16 cellular contexts compared by ENCODE assay signal in the genomic region with DNA sequence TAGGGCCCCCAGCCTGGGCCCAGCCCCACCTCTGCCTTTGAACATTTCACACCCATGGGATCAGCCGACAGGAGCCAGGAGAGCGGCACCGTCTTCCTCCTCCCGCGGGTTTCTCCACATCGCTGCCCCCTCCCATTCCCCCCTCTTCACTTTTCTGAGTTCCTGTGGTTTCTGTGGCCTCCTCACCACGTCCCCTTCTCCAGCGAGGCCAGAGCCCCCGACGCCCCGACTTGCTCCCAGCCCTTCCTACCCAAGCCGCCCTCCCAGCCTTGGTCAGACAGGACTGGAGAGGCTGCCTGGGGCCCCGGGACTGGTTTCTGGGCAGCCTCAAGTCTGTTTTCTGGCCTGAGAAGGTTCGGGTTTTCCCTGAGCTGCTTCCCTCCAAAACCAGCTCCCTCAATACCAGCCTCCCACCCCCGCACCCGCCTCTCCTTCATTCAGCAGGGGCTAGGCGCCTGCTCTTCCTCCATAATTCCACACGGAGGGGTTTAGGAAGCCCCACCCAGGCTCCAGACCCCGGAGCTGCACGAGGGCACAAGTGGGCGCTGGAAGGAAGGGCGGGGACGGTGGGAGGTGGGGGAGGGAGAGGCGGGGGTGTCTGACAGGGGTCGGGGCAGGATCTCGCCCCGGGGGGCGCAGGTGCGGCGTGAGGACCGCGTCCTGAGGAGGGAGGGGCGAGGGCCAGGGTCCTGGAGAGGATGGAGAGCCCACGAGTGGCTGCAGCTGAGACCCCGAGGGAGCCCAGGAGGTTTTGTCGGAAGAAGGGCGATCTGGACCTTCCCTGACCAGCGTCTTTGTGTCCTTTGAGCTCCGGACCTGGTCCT. TPM values are rescaled to one million over a fixed set of nuclear protein-coding genes. Genes with fewer than 3 reads are reported as not detected.
DNase-seq lines count a peak whose midpoint lies in the region; ATAC-seq and TF ChIP-seq lines count a peak whose summit lies in the region.
"Had no signal": no experiment of that assay in that cellular context is flagged by ENCODE, and none has a peak within 500 bp of the region (broad histone marks: within the 10 kb centered on the region; RNA-seq: fewer than 3 reads in every experiment).

No MANE protein-coding gene starts in this region.

- POLR2A ChIA-PET in CD4-positive, alpha-beta T cell (lab: Charles Lee), result interaction anchor here (0.8 kb wide), 1 partner anchor 20 kb away, joined by 6 read pairs; no protein-coding TSS in a partner anchor

- H3K27me3 ChIP-seq in HUES6 (ENCODE audit: control insufficient read depth, insufficient read depth, low read length) (peaks cover 22% of the 10 kb centered on the region), ectodermal cell (ENCODE audit: control insufficient read depth, insufficient read depth, low read length, poor library complexity, severe bottlenecking) (peaks cover 11% of the 10 kb centered on the region)
- peaks cover 7% of the 10 kb centered on the region for H3K27me3 ChIP-seq in CD4-positive, alpha-beta T cell (ENCODE audit: control insufficient read depth, insufficient read depth, low read length)
- H3K27me3 ChIP-seq: BE2C had no signal

- H3K27ac Mint-ChIP-seq in nephron progenitor cell, result no peak overlapping the region
- no peak overlapping the region for H3K27ac Mint-ChIP-seq in CD4-positive, alpha-beta T cell
- H3K27ac Mint-ChIP-seq: mesothelial cell of epicardium had no signal

- H3K4me3 ChIP-seq in HUES6 (ENCODE audit: low read depth, low read length) (peak overlapping the region; percentile 60), ectodermal cell (ENCODE audit: insufficient read depth, low read depth, low read length) (peak overlapping the region; percentile 13)

- peaks cover 14% of the 10 kb centered on the region for H3K27me3 Mint-ChIP-seq in nephron progenitor cell (ENCODE audit: low read depth, poor library complexity)
- peaks cover 35% of the 10 kb centered on the region for H3K27me3 Mint-ChIP-seq in CD4-positive, alpha-beta T cell

- intact Hi-C loops in CD4-positive, alpha-beta T cell (cut with DNase I, micrococcal nuclease), result loop anchor here (1.0 to 5.0 kb wide), 7 partner anchors 18 to 236 kb away; no protein-coding TSS in a partner anchor

- no peaks in the 10 kb centered on the region for H3K36me3 ChIP-seq in HUES6 (ENCODE audit: control insufficient read depth, insufficient read depth, low read length)
- H3K36me3 ChIP-seq in ectodermal cell (ENCODE audit: control insufficient read depth, insufficient read depth, low read length), result no peaks in the 10 kb centered on the region
- H3K36me3 ChIP-seq: BE2C had no signal

- no peaks in the 10 kb centered on the region for H3K36me3 Mint-ChIP-seq in nephron progenitor cell (ENCODE audit: low read depth)
- no peaks in the 10 kb centered on the region for H3K36me3 Mint-ChIP-seq in CD4-positive, alpha-beta T cell (ENCODE audit: low read depth)
- H3K36me3 Mint-ChIP-seq: mesothelial cell of epicardium, T-cell had no signal

- H3K9me3 ChIP-seq in HUES6 (ENCODE audit: control insufficient read depth, insufficient read depth, low read depth, low read length) (no peaks in the 10 kb centered on the region), ectodermal cell (ENCODE audit: control insufficient read depth, low read length) (no peaks in the 10 kb centered on the region)
- no peaks in the 10 kb centered on the region for H3K9me3 ChIP-seq in CD4-positive, alpha-beta T cell (ENCODE audit: control insufficient read depth, low read length)
- H3K9me3 ChIP-seq: BE2C had no signal

- WGBS in ectodermal cell, 2 experiments, result 21 to 23% methylated on average over 39 of the region's 39 CpGs

- DNase-seq in CD1c-positive myeloid dendritic cell (ENCODE audit: extremely low spot score), result peak; percentile 53
- DNase-seq in nephron progenitor cell, result peak; percentile 13
- DNase-seq in NCI-H748 (lab: John Stamatoyannopoulos, UW; ENCODE audit: unreplicated experiment), result no peak
- DNase-seq in CD4-positive, alpha-beta T cell, result no peak
- DNase-seq in SKM-1 (lab: John Stamatoyannopoulos, UW; ENCODE audit: unreplicated experiment), result no peak
- no peak for DNase-seq in stimulated activated naive CD4-positive, alpha-beta T cell treated with Interleukin-2 at 50 U/mL for 16 hours (lab: John Stamatoyannopoulos, UW)
- DNase-seq: NCI-H1092 treated with DMSO at 0.1 percent for 48 hours had no signal

- H3K27ac ChIP-seq in HUES6 (ENCODE audit: low read depth, low read length) (no peak overlapping the region), ectodermal cell (ENCODE audit: insufficient read depth, low read depth, low read length, poor library complexity, severe bottlenecking) (no peak overlapping the region)
- no peak overlapping the region for H3K27ac ChIP-seq in CD4-positive, alpha-beta T cell (ENCODE audit: low read depth, low read length)

- peaks cover 7% of the 10 kb centered on the region; the same call in 1 of the 2 replicates for H3K4me1 ChIP-seq in HUES6 (ENCODE audit: control insufficient read depth, insufficient read depth, low read length)
- H3K4me1 ChIP-seq in ectodermal cell (ENCODE audit: control insufficient read depth, insufficient read depth, low read length), result no peaks in the 10 kb centered on the region
- H3K4me1 ChIP-seq: BE2C had no signal

- CTCF ChIA-PET in CD4-positive, alpha-beta T cell (lab: Charles Lee), result interaction anchor here (0.6 to 1.6 kb wide), 10 partner anchors 13 to 92 kb away, joined by 3 to 8 read pairs (median 4); a partner anchor contains a TSS

- H3K4me1 Mint-ChIP-seq in nephron progenitor cell, result no peaks in the 10 kb centered on the region
- no peaks in the 10 kb centered on the region for H3K4me1 Mint-ChIP-seq in CD4-positive, alpha-beta T cell (ENCODE audit: low read depth)
- H3K4me1 Mint-ChIP-seq: mesothelial cell of epicardium had no signal

- no peak overlapping the region for H3K4me3 Mint-ChIP-seq in nephron progenitor cell
- no peak overlapping the region for H3K4me3 Mint-ChIP-seq in CD4-positive, alpha-beta T cell
- H3K4me3 Mint-ChIP-seq: mesothelial cell of epicardium had no signal

- no peak overlapping the region for H3K9ac ChIP-seq in HUES6 (ENCODE audit: low read length)

- ATAC-seq in CD4-positive, alpha-beta T cell (ENCODE audit: poor library complexity), result no peak

- TF ChIP-seq CTCF in nephron progenitor cell (IDR thresholded peaks at IDR 0.05), result no peak
- no peak for TF ChIP-seq CTCF in CD4-positive, alpha-beta T cell (IDR thresholded peaks at IDR 0.05)

- H3K9me3 Mint-ChIP-seq in nephron progenitor cell, result peaks cover 21% of the 10 kb centered on the region
- H3K9me3 Mint-ChIP-seq in CD4-positive, alpha-beta T cell, result no peaks in the 10 kb centered on the region
- H3K9me3 Mint-ChIP-seq: mesothelial cell of epicardium, T-cell had no signal

RNA-seq across cellular contexts. Expression of a gene that starts 4.0 kb away (rescaled TPM):
- not detected for polyA plus RNA-seq in ectodermal cell (2013, experiment 1 of 4)
- polyA plus RNA-seq in ectodermal cell (2013, experiment 2 of 4), result not detected
- not detected for polyA plus RNA-seq in ectodermal cell (2013, experiment 3 of 4)
- polyA plus RNA-seq in ectodermal cell (2013, experiment 4 of 4), result not detected
- total RNA-seq in CD4-positive, alpha-beta T cell, result under 1 TPM; 0.39 to 0.58 TPM
- total RNA-seq: epithelial cell of proximal tubule, mesothelial cell of epicardium had no signal

RNA-seq across cellular contexts. Expression of a gene that starts 31.1 kb away (rescaled TPM):
- polyA plus RNA-seq in ectodermal cell (2013, experiment 1 of 4), result 1.3 TPM
- polyA plus RNA-seq in ectodermal cell (2013, experiment 2 of 4), result 1.5 TPM
- polyA plus RNA-seq in ectodermal cell (2013, experiment 3 of 4), result 2.2 TPM
- 1.7 TPM for polyA plus RNA-seq in ectodermal cell (2013, experiment 4 of 4)
- total RNA-seq in CD4-positive, alpha-beta T cell, result not detected
- total RNA-seq: epithelial cell of proximal tubule, kidney epithelial cell, occipital lobe, T-cell had no signal

RNA-seq across cellular contexts. Expression of a gene that starts 33.7 kb away (rescaled TPM):
- polyA plus RNA-seq in ectodermal cell (2013, experiment 1 of 4), result 5.5 TPM
- polyA plus RNA-seq in ectodermal cell (2013, experiment 2 of 4), result 7.5 TPM
- polyA plus RNA-seq in ectodermal cell (2013, experiment 3 of 4), result 4.2 TPM
- 7.4 TPM for polyA plus RNA-seq in ectodermal cell (2013, experiment 4 of 4)
- not detected for total RNA-seq in CD4-positive, alpha-beta T cell
- total RNA-seq: epithelial cell of proximal tubule, kidney epithelial cell, mesothelial cell of epicardium, occipital lobe, T-cell had no signal
- polyA plus RNA-seq: thymus had no signal

RNA-seq across cellular contexts. Expression of a gene that starts 36.8 kb away (rescaled TPM):
- polyA plus RNA-seq in ectodermal cell (2013, experiment 1 of 4), result not detected
- polyA plus RNA-seq in ectodermal cell (2013, experiment 2 of 4), result not detected
- not detected for polyA plus RNA-seq in ectodermal cell (2013, experiment 3 of 4)
- polyA plus RNA-seq in ectodermal cell (2013, experiment 4 of 4), result not detected
- not detected for total RNA-seq in CD4-positive, alpha-beta T cell
- total RNA-seq: epithelial cell of proximal tubule, kidney epithelial cell, mesothelial cell of epicardium, T-cell had no signal

RNA-seq across cellular contexts. Expression of a gene that starts 49.0 kb away (rescaled TPM):
- polyA plus RNA-seq in ectodermal cell (2013, experiment 1 of 4), result not detected
- not detected for polyA plus RNA-seq in ectodermal cell (2013, experiment 2 of 4)
- not detected for polyA plus RNA-seq in ectodermal cell (2013, experiment 3 of 4)
- not detected for polyA plus RNA-seq in ectodermal cell (2013, experiment 4 of 4)
- 1 to 10 TPM; 6.2 to 7.2 TPM for total RNA-seq in CD4-positive, alpha-beta T cell
- total RNA-seq: epithelial cell of proximal tubule, kidney epithelial cell, mesothelial cell of epicardium, occipital lobe had no signal

Comparison
In these comparisons a context has a peak if more than half of its experiments do, and no peak if none do; other contexts are left out.
1. DNase-seq: peak in CD1c-positive myeloid dendritic cell (single experiment) and nephron progenitor cell (single experiment); none in NCI-H748 (single experiment), CD4-positive, alpha-beta T cell (0 of 10), SKM-1 (single experiment) and stimulated activated naive CD4-positive, alpha-beta T cell treated with Interleukin-2 at 50 U/mL for 16 hours (single experiment).